Comparison of ENCODE assay signal across 8 cellular contexts in the genomic region with DNA sequence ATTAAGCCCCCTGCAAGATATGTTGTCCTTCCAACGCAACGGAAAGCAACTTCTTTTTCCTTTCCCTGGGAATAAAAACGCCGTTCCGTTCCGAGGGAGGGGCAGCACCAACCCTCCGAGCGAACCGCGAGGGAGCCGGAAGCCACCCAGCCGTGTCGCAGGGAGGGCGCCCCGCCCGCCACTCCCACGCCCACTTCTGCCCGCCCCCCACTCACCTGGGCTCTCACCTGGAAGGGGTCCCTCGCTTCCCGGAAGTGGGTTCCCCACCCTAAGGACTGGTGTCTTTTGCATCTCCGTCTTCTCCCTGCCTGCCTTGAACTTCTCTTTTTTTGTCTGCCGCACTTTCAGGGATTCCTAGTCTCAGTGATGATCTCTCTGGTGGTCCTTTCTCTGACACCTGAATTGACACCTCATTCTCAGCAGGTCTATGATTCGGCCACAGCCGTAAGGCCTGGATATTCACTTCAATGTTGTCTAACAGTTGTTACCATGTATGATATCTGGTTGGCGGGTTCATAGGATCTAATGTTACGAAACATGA. TPM values are rescaled to one million over a fixed set of nuclear protein-coding genes. Genes with fewer than 3 reads are reported as not detected.
DNase-seq lines count a peak whose midpoint lies in the region; ATAC-seq and TF ChIP-seq lines count a peak whose summit lies in the region.

No MANE protein-coding gene starts in this region.

- H3K9me3 ChIP-seq in neuronal stem cell (replicated peaks in 1 of 2; ENCODE audit: control insufficient read depth in 2 of 2, insufficient read depth in 1 of 2, low read depth in 1 of 2, low read length in 2 of 2) (no peaks in the 10 kb centered on the region), tibial artery (no peaks in the 10 kb centered on the region)

- no peak overlapping the region for H3K4ac ChIP-seq in neuronal stem cell (ENCODE audit: low read length)

- intact Hi-C loops in activated CD8-positive, alpha-beta T cell treated with anti-CD3 and anti-CD28 coated beads for 36 hours (cut with micrococcal nuclease) = no loop called here
- intact Hi-C loops in tibial artery (cut with DNase I; ENCODE audit: low total_unique reads) = loop anchor here (5.0 kb wide), 2 partner anchors 131 to 1681 kb away; a partner anchor contains a TSS

- peak overlapping the region; percentile 90 for H3K27ac Mint-ChIP-seq in activated CD8-positive, alpha-beta T cell treated with anti-CD3 and anti-CD28 coated beads for 36 hours

- ATAC-seq in GM21381 (IDR thresholded peaks at IDR 0.05; ENCODE audit: unreplicated experiment) = peak; percentile 28
- peak; percentile 55 for ATAC-seq in activated CD8-positive, alpha-beta T cell treated with anti-CD3 and anti-CD28 coated beads for 36 hours
- ATAC-seq in esophagus mucosa = peak; percentile 43

- H2AK5ac ChIP-seq in neuronal stem cell (ENCODE audit: low read depth, low read length) = no peak overlapping the region

- H3K4me1 Mint-ChIP-seq in activated CD8-positive, alpha-beta T cell treated with anti-CD3 and anti-CD28 coated beads for 36 hours (ENCODE audit: low read depth) = peaks cover 8% of the 10 kb centered on the region

- H3K4me1 ChIP-seq in neuronal stem cell (ENCODE audit: control insufficient read depth in 2 of 2, insufficient read depth in 1 of 2, low read depth in 1 of 2, low read length in 2 of 2) = no peaks in the 10 kb centered on the region
- H3K4me1 ChIP-seq in tibial artery = peaks cover 0 to 9% (median 6%) of the 10 kb centered on the region in 4 donors

- H2BK12ac ChIP-seq in neuronal stem cell (ENCODE audit: low read length) = no peak overlapping the region

- no peak for DNase-seq in BJ (ENCODE audit: low read depth)
- DNase-seq in MV-4-11 (lab: John Stamatoyannopoulos, UW) = peak; percentile 22
- DNase-seq in activated CD8-positive, alpha-beta T cell treated with anti-CD3 and anti-CD28 coated beads for 36 hours = peak; percentile 52
- DNase-seq in neuronal stem cell (ENCODE audit: low spot score) = no peak
- peak in 1 of 2 donors; percentile 72 for DNase-seq in tibial artery
- no peak for DNase-seq in SKM-1 (lab: John Stamatoyannopoulos, UW; ENCODE audit: unreplicated experiment)

- H3K9me3 Mint-ChIP-seq in activated CD8-positive, alpha-beta T cell treated with anti-CD3 and anti-CD28 coated beads for 36 hours = no peaks in the 10 kb centered on the region

- peak overlapping the region; percentile 98 for H2AFZ ChIP-seq in neuronal stem cell (ENCODE audit: low read length)

- POLR2A ChIA-PET in BJ (lab: Charles Lee) = no interaction called here
- POLR2A ChIA-PET in activated CD8-positive, alpha-beta T cell treated with anti-CD3 and anti-CD28 coated beads for 36 hours (lab: Charles Lee) = no interaction called here

- H3K27ac ChIP-seq in neuronal stem cell (replicated peaks; ENCODE audit: low read length) (no peak overlapping the region), tibial artery (peak overlapping the region; percentile 98)

- H3K4me2 ChIP-seq in neuronal stem cell (ENCODE audit: insufficient read depth, low read length, poor library complexity, severe bottlenecking) = peak overlapping the region; percentile 75

- H2BK5ac ChIP-seq in neuronal stem cell (ENCODE audit: low read length) = no peak overlapping the region

- TF ChIP-seq CTCF in BJ (IDR thresholded peaks at IDR 0.05; ENCODE audit: insufficient read depth, low read depth, low read length) (no peak), tibial artery (IDR thresholded peaks at IDR 0.05) (no peak)
- no peak for TF ChIP-seq CTCF in activated CD8-positive, alpha-beta T cell treated with anti-CD3 and anti-CD28 coated beads for 36 hours (IDR thresholded peaks at IDR 0.05)

- H3K23ac ChIP-seq in neuronal stem cell (ENCODE audit: low read depth, low read length, poor library complexity) = no peak overlapping the region

- H3K4me3 ChIP-seq in BJ (ENCODE audit: low read depth, low read length) (peak overlapping the region; percentile 90), neuronal stem cell (ENCODE audit: low read length in 2 of 2) (peak overlapping the region; percentile 70 to 81), tibial artery (peak overlapping the region; percentile 77 to 96)

- CTCF ChIA-PET in BJ (lab: Yijun Ruan, JAX) = interaction anchor here (1.0 kb wide), 1 partner anchor 61 kb away, joined by 3 read pairs; no protein-coding TSS in a partner anchor
- CTCF ChIA-PET in activated CD8-positive, alpha-beta T cell treated with anti-CD3 and anti-CD28 coated beads for 36 hours (lab: Charles Lee) = interaction anchor here (0.9 kb wide), 1 partner anchor 258 kb away, joined by 3 read pairs; no protein-coding TSS in a partner anchor

- no peak overlapping the region for H2BK120ac ChIP-seq in neuronal stem cell (ENCODE audit: low read depth, low read length)

- H3K14ac ChIP-seq in neuronal stem cell (ENCODE audit: low read length) = no peak overlapping the region

- H3K4me3 Mint-ChIP-seq in activated CD8-positive, alpha-beta T cell treated with anti-CD3 and anti-CD28 coated beads for 36 hours = peak overlapping the region; percentile 79

- H3K27me3 Mint-ChIP-seq in activated CD8-positive, alpha-beta T cell treated with anti-CD3 and anti-CD28 coated beads for 36 hours = peaks cover 5% of the 10 kb centered on the region

- no peaks in the 10 kb centered on the region for H3K79me1 ChIP-seq in neuronal stem cell (ENCODE audit: low read depth, low read length)

- H3K9ac ChIP-seq in neuronal stem cell (ENCODE audit: low read depth, low read length, poor library complexity) = peak overlapping the region; percentile 35

- H2BK15ac ChIP-seq in neuronal stem cell (ENCODE audit: low read length) = no peak overlapping the region

- no peak overlapping the region for H4K91ac ChIP-seq in neuronal stem cell (ENCODE audit: low read depth, low read length, poor library complexity)

- no peak overlapping the region for H3K18ac ChIP-seq in neuronal stem cell (ENCODE audit: low read length)

- H3K36me3 ChIP-seq in BJ (ENCODE audit: control insufficient read depth, insufficient read depth, low read length) = no peaks in the 10 kb centered on the region
- no peaks in the 10 kb centered on the region for H3K36me3 ChIP-seq in neuronal stem cell (replicated peaks in 1 of 2; ENCODE audit: control insufficient read depth in 2 of 2, insufficient read depth in 2 of 2, low read length in 2 of 2)
- no peaks in the 10 kb centered on the region for H3K36me3 ChIP-seq in tibial artery

- peaks cover 2% of the 10 kb centered on the region for H3K36me3 Mint-ChIP-seq in activated CD8-positive, alpha-beta T cell treated with anti-CD3 and anti-CD28 coated beads for 36 hours (ENCODE audit: low read depth)

- H3K27me3 ChIP-seq in BJ (ENCODE audit: control insufficient read depth, insufficient read depth, low read length) (no peaks in the 10 kb centered on the region), neuronal stem cell (ENCODE audit: control insufficient read depth in 3 of 3, insufficient read depth in 3 of 3, low read depth in 1 of 3, low read length in 3 of 3) (no peaks in the 10 kb centered on the region), tibial artery (no peaks in the 10 kb centered on the region)

- WGBS in neuronal stem cell (ENCODE audit: extremely low coverage in 2 of 2, insufficient read length in 2 of 2, insufficient replicate concordance in 1 of 2), 2 donors = no CpG with 5 or more reads among the region's 26 CpGs

- H4K8ac ChIP-seq in neuronal stem cell (ENCODE audit: low read depth, low read length) = no peak overlapping the region

RNA-seq across cellular contexts. Expression of a gene that starts 25.3 kb away (rescaled TPM):
- 0.11 and 0.22 TPM in 2 replicates for polyA plus RNA-seq in BJ (2011; rRNA removed)
- polyA minus RNA-seq in BJ (2011; rRNA and poly(A)+ RNA removed) = 0.33 and 0.41 TPM in 2 replicates
- total RNA-seq in activated CD8-positive, alpha-beta T cell treated with anti-CD3 and anti-CD28 coated beads for 36 hours = under 1 TPM in 1 of 2 experiments, not detected in 1; 0.11 TPM
- total RNA-seq in esophagus mucosa = 2.7 TPM
- polyA plus RNA-seq in neuronal stem cell (2013, experiment 1 of 2) = 1.4 TPM
- 1.0 TPM for polyA plus RNA-seq in neuronal stem cell (2013, experiment 2 of 2)

Comparison
In these comparisons a context has a peak if more than half of its experiments do, and no peak if none do; other contexts are left out.
1. DNase-seq: peak in MV-4-11 (single experiment) and activated CD8-positive, alpha-beta T cell treated with anti-CD3 and anti-CD28 coated beads for 36 hours (single experiment); none in BJ (single experiment), neuronal stem cell (single experiment) and SKM-1 (single experiment).
2. Peak in every context shown above with its lines, with median percentiles within 50 percentile points of each other: H3K4me3 ChIP-seq and ATAC-seq.